ENCODE assay signal across 13 cellular contexts in genomic region chr1:35047188-35047858, GRCh38. TPM values are rescaled to one million over a fixed set of nuclear protein-coding genes. Genes with fewer than 3 reads are reported as not detected.
DNase-seq lines count a peak whose midpoint lies in the region; ATAC-seq, FAIRE-seq and TF ChIP-seq lines count a peak whose summit lies in the region.
"Had no signal": no experiment of that assay in that cellular context is flagged by ENCODE, and none has a peak within 500 bp of the region (broad histone marks: within the 10 kb centered on the region; RNA-seq: fewer than 3 reads in every experiment).

No MANE protein-coding gene starts in this region.

- ATAC-seq in HepG2, result peak; percentile 67
- no peak for ATAC-seq in right lobe of liver
- peak; percentile 83 for ATAC-seq in SK-N-SH treated with all-trans-retinoic acid at 6 μM for 48 hours
- ATAC-seq in aorta (ENCODE audit: low FRiP score), result peak; percentile 22
- ATAC-seq in GM21526 (IDR thresholded peaks at IDR 0.05; ENCODE audit: low FRiP score, unreplicated experiment), result no peak
- ATAC-seq: activated CD8-positive, alpha-beta memory T cell treated with anti-CD3 and anti-CD28 coated beads, Interleukin-2, amount 10 ng/mL, durations not matched to agents 7 days and 5 days had no signal

- TF ChIP-seq CTCF in HepG2 (CRISPR knock-in tag; IDR thresholded peaks at IDR 0.05) (no peak), right lobe of liver (IDR thresholded peaks at IDR 0.05) (no peak)

- no peak for FAIRE-seq in HepG2 (lab: Jason Lieb, UNC)

- H3K4me1 ChIP-seq in HepG2 (ENCODE audit: insufficient read depth, low read length) (peaks cover 11% of the 10 kb centered on the region), right lobe of liver (no peaks in the 10 kb centered on the region), aorta (ENCODE audit: control insufficient read depth in 1 of 2, insufficient read depth in 2 of 2, low read length in 2 of 2) (no peaks in the 10 kb centered on the region)
- H3K4me1 ChIP-seq: BE2C, tibial artery had no signal

- POLR2A ChIA-PET in HepG2 (lab: Yijun Ruan, JAX), result interaction anchor here (0.6 to 1.4 kb wide), 2 partner anchors 15 to 125 kb away, joined by 3 to 4 read pairs; partner anchors contain the start of gene ZMYM6

- H3K79me2 ChIP-seq in HepG2 (ENCODE audit: insufficient read depth, low read length), result no peaks in the 10 kb centered on the region

- DNase-seq in HepG2 (ENCODE audit: low spot score) (no peak), right lobe of liver (no peak), fibroblast of gingiva (ENCODE audit: low read depth) (peak; percentile 94), aorta (no peak), DMS 273 (lab: John Stamatoyannopoulos, UW; ENCODE audit: unreplicated experiment) (no peak)
- DNase-seq in stimulated activated CD4-positive, alpha-beta T cell treated with anti-CD3 and anti-CD28 coated beads, Interleukin-1b, Interleukin-23, amount 100 ng/mL, for 48 hours, result no peak
- DNase-seq: activated CD8-positive, alpha-beta memory T cell treated with anti-CD3 and anti-CD28 coated beads, Interleukin-2, amount 10 ng/mL, durations not matched to agents 7 days and 5 days; BE2C; effector memory CD4-positive, alpha-beta T cell; KG1; tibial artery had no signal

- H4K20me1 ChIP-seq in HepG2 (ENCODE audit: insufficient read depth, low read length), result no peaks in the 10 kb centered on the region

- H3K9me3 ChIP-seq in HepG2 (ENCODE audit: low read length) (no peaks in the 10 kb centered on the region), right lobe of liver (no peaks in the 10 kb centered on the region), aorta (ENCODE audit: control insufficient read depth, low read length) (no peaks in the 10 kb centered on the region)
- H3K9me3 ChIP-seq: BE2C, tibial artery had no signal

- CTCF ChIA-PET in HepG2 (lab: Yijun Ruan, JAX; ENCODE audit: low intra/inter-chr PET ratio, low total read pairs), result no interaction called here

- H3K36me3 ChIP-seq in HepG2 (replicated peaks in 1 of 2; ENCODE audit: control insufficient read depth in 1 of 2, insufficient read depth in 2 of 2, low read length in 2 of 2), result no peaks in the 10 kb centered on the region
- no peaks in the 10 kb centered on the region for H3K36me3 ChIP-seq in right lobe of liver
- H3K36me3 ChIP-seq in aorta (ENCODE audit: control insufficient read depth in 1 of 2, insufficient read depth in 2 of 2, low read length in 1 of 2), result no peaks in the 10 kb centered on the region
- H3K36me3 ChIP-seq: BE2C, tibial artery had no signal

- in situ Hi-C loops in HepG2 (cut with HindIII; ENCODE audit: extremely low pct_ligation_motif_present, low pct_unique_long_range_greater_than_20kb), result no loop called here

- no peak for TF ChIP-seq EP300 in HepG2 (IDR thresholded peaks at IDR 0.05; ENCODE audit: low read depth in 2 of 2, low read length in 2 of 2)
- TF ChIP-seq EP300 in HepG2 (CRISPR knock-in tag; IDR thresholded peaks at IDR 0.05; ENCODE audit: borderline replicate concordance), result no peak

- no peak overlapping the region for H3K27ac ChIP-seq in HepG2 (ENCODE audit: extremely low read length, insufficient read depth, low read length)
- no peak overlapping the region for H3K27ac ChIP-seq in right lobe of liver
- H3K27ac ChIP-seq in aorta (ENCODE audit: low read depth in 1 of 2, low read length in 2 of 2), result no peak overlapping the region
- H3K27ac ChIP-seq: tibial artery had no signal

- H3K27me3 ChIP-seq in HepG2 (ENCODE audit: control insufficient read depth in 1 of 2, insufficient read depth in 2 of 2, low read length in 2 of 2) (0 out of 5 replicates have a peak, but pooled peaks cover 0 to 4% of the 10 kb centered on the region in 2 experiments), right lobe of liver (no peaks in the 10 kb centered on the region), aorta (ENCODE audit: control insufficient read depth in 1 of 2, insufficient read depth in 2 of 2, low read length in 1 of 2) (no peaks in the 10 kb centered on the region)
- H3K27me3 ChIP-seq: BE2C, tibial artery had no signal

- BruUV-seq in HepG2 (replicated peaks; lab: Mats Ljungman, UMichigan), result no TSS peak

- H3K4me3 ChIP-seq in HepG2 (replicated peaks in 1 of 3; ENCODE audit: insufficient read depth in 1 of 3, low read depth in 2 of 3, low read length in 3 of 3) (no peak overlapping the region), right lobe of liver (no peak overlapping the region), aorta (ENCODE audit: low read length in 2 of 2) (no peak overlapping the region)
- H3K4me3 ChIP-seq: tibial artery had no signal

- peak overlapping the region; percentile 5; the same call in 1 of the 2 replicates for H3K9ac ChIP-seq in HepG2 (ENCODE audit: insufficient read depth, low read depth, low read length)

- H2AFZ ChIP-seq in HepG2 (ENCODE audit: low read length), result peak overlapping the region; percentile 54

- intact Hi-C loops in HepG2 (cut with micrococcal nuclease; ENCODE audit: unreplicated experiment), result no loop called here
- intact Hi-C loops in right lobe of liver (cut with DNase I), result no loop called here
- intact Hi-C loops in aorta (cut with DNase I), result no loop called here

- peak overlapping the region; percentile 30 for H3K4me2 ChIP-seq in HepG2 (ENCODE audit: low read depth, low read length)

- 6% methylated on average over 2 of the region's 2 CpGs for WGBS in HepG2 (ENCODE audit: low lambda C conversion rate)
- WGBS in right lobe of liver (ENCODE audit: insufficient coverage, low coverage, low lambda C conversion rate, missing lambda C conversion rate), result 33% methylated on average over 2 of the region's 2 CpGs
- 21 to 24% methylated on average over 2 of the region's 2 CpGs for WGBS in aorta, 2 donors

- TF ChIP-seq POLR2A in HepG2 (IDR thresholded peaks at IDR 0.05; ENCODE audit: insufficient read depth in 1 of 2, low read depth in 2 of 2, low read length in 2 of 2) (no peak), right lobe of liver (IDR thresholded peaks at IDR 0.05) (no peak)

- no peak for TF ChIP-seq RAD21 in HepG2 (CRISPR knock-in tag; IDR thresholded peaks at IDR 0.05)

TF ChIP-seq in HepG2, 621 proteins besides CTCF, POLR2A, EP300 and RAD21 (continues in another document):
- TF ChIP-seq LCORL (IDR thresholded peaks at IDR 0.05) (no peak), LCORL (CRISPR knock-in tag; IDR thresholded peaks at IDR 0.05) (no peak)

TF ChIP-seq in SK-N-SH treated with all-trans-retinoic acid at 6 μM for 48 hours, 23 proteins besides CTCF, POLR2A, EP300 and RAD21 (continues in another document):
- no peak for TF ChIP-seq RARB (CRISPR knock-in tag; IDR thresholded peaks at IDR 0.05)

RNA-seq across cellular contexts. Expression of gene ZMYM6, which starts 15.6 kb away (rescaled TPM):
- total RNA-seq in HepG2 (2016; rRNA removed; fragmentation: Illumina TruSeq; extraction: Trizol) (8.5 and 10.3 TPM in 2 replicates), right lobe of liver (1 to 10 TPM; 4.6 to 8.0 (median 6.7) TPM), aorta (10 to 100 TPM; 24.4 to 24.7 TPM)
- total RNA-seq in HepG2 (2016; cell fraction: cytosol; rRNA removed; fragmentation: Illumina TruSeq; extraction: Trizol; ENCODE audit: low read depth), result 2.2 and 2.5 TPM in 2 replicates
- 9.8 TPM in 2 replicates for total RNA-seq in HepG2 (2016; cell fraction: insoluble cytoplasmic fraction; rRNA removed; fragmentation: Illumina TruSeq; extraction: Trizol)
- 5.7 and 6.8 TPM in 2 replicates for total RNA-seq in HepG2 (2016; cell fraction: membrane; rRNA removed; fragmentation: Illumina TruSeq; extraction: Trizol)
- 13.6 and 17.6 TPM in 2 replicates for total RNA-seq in HepG2 (2016; cell fraction: nucleus; rRNA removed; fragmentation: Illumina TruSeq; extraction: Trizol)
- polyA plus RNA-seq in HepG2 (2011; rRNA removed) (9.4 and 10.2 TPM in 2 replicates), aorta (10 to 100 TPM; 10.5 to 14.9 TPM)
- 2.0 and 2.9 TPM in 2 replicates for polyA plus RNA-seq in HepG2 (2011; cell fraction: cytosol; rRNA removed)
- polyA plus RNA-seq in HepG2 (2011; cell fraction: nucleus; rRNA removed), result 18.1 and 19.2 TPM in 2 replicates
- 5.6 and 7.6 TPM in 2 replicates for polyA plus RNA-seq in HepG2 (2012)
- polyA plus RNA-seq in HepG2 (2016; cell fraction: cytosol; fragmentation: Illumina TruSeq; extraction: Trizol; ENCODE audit: low read depth), result 0.80 and 0.97 TPM in 2 replicates
- 9.6 and 11.3 TPM in 2 replicates for polyA plus RNA-seq in HepG2 (2016; cell fraction: insoluble cytoplasmic fraction; fragmentation: Illumina TruSeq; extraction: Trizol; ENCODE audit: low read depth)
- 2.5 and 2.9 TPM in 2 replicates for polyA plus RNA-seq in HepG2 (2016; cell fraction: membrane; fragmentation: Illumina TruSeq; extraction: Trizol; ENCODE audit: low read depth)
- 19.8 and 21.8 TPM in 2 replicates for polyA plus RNA-seq in HepG2 (2016; cell fraction: nucleus; fragmentation: Illumina TruSeq; extraction: Trizol; ENCODE audit: insufficient read depth, low read depth)
- 23.2 and 29.3 TPM in 2 replicates for polyA minus RNA-seq in HepG2 (2011; rRNA and poly(A)+ RNA removed; ENCODE audit: low replicate concordance)
- polyA minus RNA-seq in HepG2 (2011; cell fraction: cytosol; rRNA and poly(A)+ RNA removed), result 1.6 and 3.4 TPM in 2 replicates
- 33.5 and 37.8 TPM in 2 replicates for polyA minus RNA-seq in HepG2 (2011; cell fraction: nucleus; rRNA and poly(A)+ RNA removed)

RNA-seq across cellular contexts. Expression of gene ZMYM1, which starts 31.9 kb away (rescaled TPM):
- total RNA-seq in HepG2 (2016; rRNA removed; fragmentation: Illumina TruSeq; extraction: Trizol) (16.2 and 22.8 TPM in 2 replicates), right lobe of liver (10 to 100 TPM in 1 of 6 experiments, 1 to 10 TPM in 5; 6.7 to 10.4 (median 7.6) TPM), aorta (10 to 100 TPM; 14.9 to 16.4 TPM)
- total RNA-seq in HepG2 (2016; cell fraction: cytosol; rRNA removed; fragmentation: Illumina TruSeq; extraction: Trizol; ENCODE audit: low read depth), result 26.4 and 28.7 TPM in 2 replicates
- total RNA-seq in HepG2 (2016; cell fraction: insoluble cytoplasmic fraction; rRNA removed; fragmentation: Illumina TruSeq; extraction: Trizol), result 16.4 and 24.0 TPM in 2 replicates
- total RNA-seq in HepG2 (2016; cell fraction: membrane; rRNA removed; fragmentation: Illumina TruSeq; extraction: Trizol), result 14.5 and 14.6 TPM in 2 replicates
- total RNA-seq in HepG2 (2016; cell fraction: nucleus; rRNA removed; fragmentation: Illumina TruSeq; extraction: Trizol), result 13.6 and 17.9 TPM in 2 replicates
- polyA plus RNA-seq in HepG2 (2011; rRNA removed) (8.5 and 10.0 TPM in 2 replicates), aorta (1 to 10 TPM; 4.5 to 5.8 TPM)
- 2.8 and 3.6 TPM in 2 replicates for polyA plus RNA-seq in HepG2 (2011; cell fraction: cytosol; rRNA removed)
- 7.3 and 9.6 TPM in 2 replicates for polyA plus RNA-seq in HepG2 (2011; cell fraction: nucleus; rRNA removed)
- 2.9 and 5.4 TPM in 2 replicates for polyA plus RNA-seq in HepG2 (2012)
- 0.18 and 0.41 TPM in 2 replicates for polyA plus RNA-seq in HepG2 (2016; cell fraction: cytosol; fragmentation: Illumina TruSeq; extraction: Trizol; ENCODE audit: low read depth)
- polyA plus RNA-seq in HepG2 (2016; cell fraction: insoluble cytoplasmic fraction; fragmentation: Illumina TruSeq; extraction: Trizol; ENCODE audit: low read depth), result 8.4 and 8.8 TPM in 2 replicates
- polyA plus RNA-seq in HepG2 (2016; cell fraction: membrane; fragmentation: Illumina TruSeq; extraction: Trizol; ENCODE audit: low read depth), result 1.1 TPM in 2 replicates
- 18.2 and 21.2 TPM in 2 replicates for polyA plus RNA-seq in HepG2 (2016; cell fraction: nucleus; fragmentation: Illumina TruSeq; extraction: Trizol; ENCODE audit: insufficient read depth, low read depth)
- polyA minus RNA-seq in HepG2 (2011; rRNA and poly(A)+ RNA removed; ENCODE audit: low replicate concordance), result 11.9 and 27.4 TPM in 2 replicates
- 7.4 and 9.1 TPM in 2 replicates for polyA minus RNA-seq in HepG2 (2011; cell fraction: cytosol; rRNA and poly(A)+ RNA removed)
- polyA minus RNA-seq in HepG2 (2011; cell fraction: nucleus; rRNA and poly(A)+ RNA removed), result 18.0 and 22.3 TPM in 2 replicates

Comparison
In these comparisons a context has a peak if more than half of its experiments do, and no peak if none do; other contexts are left out.
1. ATAC-seq: peak in HepG2 (single experiment), SK-N-SH treated with all-trans-retinoic acid at 6 μM for 48 hours (single experiment) and aorta (single experiment); none in right lobe of liver (0 of 4) and GM21526 (single experiment).